ENCODE assay signal across 8 cellular contexts in genomic region chr11:113773416-113774173, GRCh38. TPM values are rescaled to one million over a fixed set of nuclear protein-coding genes. Genes with fewer than 3 reads are reported as not detected.
DNase-seq lines count a peak whose midpoint lies in the region; FAIRE-seq and TF ChIP-seq lines count a peak whose summit lies in the region.

A gene with protein sequence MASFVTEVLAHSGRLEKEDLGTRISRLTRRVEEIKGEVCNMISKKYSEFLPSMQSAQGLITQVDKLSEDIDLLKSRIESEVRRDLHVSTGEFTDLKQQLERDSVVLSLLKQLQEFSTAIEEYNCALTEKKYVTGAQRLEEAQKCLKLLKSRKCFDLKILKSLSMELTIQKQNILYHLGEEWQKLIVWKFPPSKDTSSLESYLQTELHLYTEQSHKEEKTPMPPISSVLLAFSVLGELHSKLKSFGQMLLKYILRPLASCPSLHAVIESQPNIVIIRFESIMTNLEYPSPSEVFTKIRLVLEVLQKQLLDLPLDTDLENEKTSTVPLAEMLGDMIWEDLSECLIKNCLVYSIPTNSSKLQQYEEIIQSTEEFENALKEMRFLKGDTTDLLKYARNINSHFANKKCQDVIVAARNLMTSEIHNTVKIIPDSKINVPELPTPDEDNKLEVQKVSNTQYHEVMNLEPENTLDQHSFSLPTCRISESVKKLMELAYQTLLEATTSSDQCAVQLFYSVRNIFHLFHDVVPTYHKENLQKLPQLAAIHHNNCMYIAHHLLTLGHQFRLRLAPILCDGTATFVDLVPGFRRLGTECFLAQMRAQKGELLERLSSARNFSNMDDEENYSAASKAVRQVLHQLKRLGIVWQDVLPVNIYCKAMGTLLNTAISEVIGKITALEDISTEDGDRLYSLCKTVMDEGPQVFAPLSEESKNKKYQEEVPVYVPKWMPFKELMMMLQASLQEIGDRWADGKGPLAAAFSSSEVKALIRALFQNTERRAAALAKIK (minus strand): TSS chr11:113773692. CDS start chr11:113773666, 26 bp downstream.

- H3K36me3 ChIP-seq in neuronal stem cell (replicated peaks in 1 of 2; ENCODE audit: control insufficient read depth in 2 of 2, insufficient read depth in 2 of 2, low read length in 2 of 2), result peaks cover 6 to 34% of the 10 kb centered on the region in 2 donors

- H3K14ac ChIP-seq in neuronal stem cell (ENCODE audit: low read length), result no peak within 1 kb of the TSS

- H2AK5ac ChIP-seq in neuronal stem cell (ENCODE audit: low read depth, low read length), result no peak within 1 kb of the TSS

- no peak within 1 kb of the TSS for H2BK12ac ChIP-seq in neuronal stem cell (ENCODE audit: low read length)

- peak within 1 kb of the TSS; percentile 96 for H2AFZ ChIP-seq in neuronal stem cell (ENCODE audit: low read length)

- no peak for FAIRE-seq in frontal cortex (lab: Jason Lieb, UNC)

- no peak within 1 kb of the TSS for H2BK5ac ChIP-seq in neuronal stem cell (ENCODE audit: low read length)

- H3K4me1 ChIP-seq in neuronal stem cell (ENCODE audit: control insufficient read depth in 2 of 2, insufficient read depth in 1 of 2, low read depth in 1 of 2, low read length in 2 of 2), result peaks cover 0 to 8% of the 10 kb centered on the region in 2 donors

- peak within 1 kb of the TSS; percentile 94 for H3K9ac ChIP-seq in neuronal stem cell (ENCODE audit: low read depth, low read length, poor library complexity)

- no peak within 1 kb of the TSS for H4K91ac ChIP-seq in neuronal stem cell (ENCODE audit: low read depth, low read length, poor library complexity)

- peak within 1 kb of the TSS; percentile 96 for H3K27ac Mint-ChIP-seq in HFFc6
- H3K27ac Mint-ChIP-seq in activated naive CD4-positive, alpha-beta T cell treated with anti-CD3 and anti-CD28 coated beads for 36 hours, result peak within 1 kb of the TSS; percentile 96

- peaks cover 5% of the 10 kb centered on the region for H3K79me1 ChIP-seq in neuronal stem cell (ENCODE audit: low read depth, low read length)

- peak within 1 kb of the TSS; percentile 100 for H3K4me3 Mint-ChIP-seq in HFFc6
- H3K4me3 Mint-ChIP-seq in activated naive CD4-positive, alpha-beta T cell treated with anti-CD3 and anti-CD28 coated beads for 36 hours, result peak within 1 kb of the TSS; percentile 100

- no peak within 1 kb of the TSS for H3K23ac ChIP-seq in neuronal stem cell (ENCODE audit: low read depth, low read length, poor library complexity)

- H2BK15ac ChIP-seq in neuronal stem cell (ENCODE audit: low read length), result no peak within 1 kb of the TSS

- H3K9me3 Mint-ChIP-seq in HFFc6, result no peaks in the 10 kb centered on the region
- H3K9me3 Mint-ChIP-seq in activated naive CD4-positive, alpha-beta T cell treated with anti-CD3 and anti-CD28 coated beads for 36 hours, result no peaks in the 10 kb centered on the region

- WGBS in neuronal stem cell (ENCODE audit: extremely low coverage in 2 of 2, insufficient read length in 2 of 2, insufficient replicate concordance in 1 of 2), 2 donors, result no CpG with 5 or more reads among the region's 46 CpGs

- intact Hi-C loops in activated naive CD4-positive, alpha-beta T cell treated with anti-CD3 and anti-CD28 coated beads for 36 hours (cut with micrococcal nuclease), result loop anchor here (1.0 to 10.0 kb wide), 8 partner anchors 37 to 1689 kb away; partner anchors contain the start of genes C11orf71, PTS, RBM7 and SDHD

- peaks cover 13% of the 10 kb centered on the region; the same call in 1 of the 2 replicates for H3K36me3 Mint-ChIP-seq in HFFc6 (ENCODE audit: low read depth)
- H3K36me3 Mint-ChIP-seq in activated naive CD4-positive, alpha-beta T cell treated with anti-CD3 and anti-CD28 coated beads for 36 hours (ENCODE audit: low read depth), result peaks cover 13% of the 10 kb centered on the region

- peaks cover 32% of the 10 kb centered on the region for H3K4me1 Mint-ChIP-seq in HFFc6 (ENCODE audit: low read depth)
- peaks cover 19% of the 10 kb centered on the region for H3K4me1 Mint-ChIP-seq in activated naive CD4-positive, alpha-beta T cell treated with anti-CD3 and anti-CD28 coated beads for 36 hours (ENCODE audit: low read depth)

- no peak within 1 kb of the TSS for H3K27ac ChIP-seq in neuronal stem cell (replicated peaks; ENCODE audit: low read length)

- H3K4ac ChIP-seq in neuronal stem cell (ENCODE audit: low read length), result no peak within 1 kb of the TSS

- TF ChIP-seq CTCF in HFFc6 (IDR thresholded peaks at IDR 0.05) (peak; percentile 95), subcutaneous adipose tissue (IDR thresholded peaks at IDR 0.05; ENCODE audit: low read depth) (no peak)

- H3K9me3 ChIP-seq in neuronal stem cell (replicated peaks in 1 of 2; ENCODE audit: control insufficient read depth in 2 of 2, insufficient read depth in 1 of 2, low read depth in 1 of 2, low read length in 2 of 2), result no peaks in the 10 kb centered on the region

- CTCF ChIA-PET in activated naive CD4-positive, alpha-beta T cell treated with anti-CD3 and anti-CD28 coated beads for 36 hours (lab: Charles Lee), result interaction anchor here (0.6 to 1.6 kb wide), 7 partner anchors 10 to 48 kb away, joined by 3 to 5 read pairs (median 3); no protein-coding TSS in a partner anchor

- H3K27me3 Mint-ChIP-seq in HFFc6 (ENCODE audit: insufficient read depth), result peaks cover 6% of the 10 kb centered on the region
- no peaks in the 10 kb centered on the region for H3K27me3 Mint-ChIP-seq in activated naive CD4-positive, alpha-beta T cell treated with anti-CD3 and anti-CD28 coated beads for 36 hours (ENCODE audit: low read depth)

- DNase-seq in HFFc6 (peak; percentile 97), NAMALWA (ENCODE audit: low spot score) (peak; percentile 95), SK-N-DZ (ENCODE audit: low spot score) (peak; percentile 89), frontal cortex (ENCODE audit: low spot score in 2 of 2) (peak; percentile 70 to 82), neuronal stem cell (ENCODE audit: low spot score) (peak; percentile 90)
- peak; percentile 94 for DNase-seq in activated naive CD4-positive, alpha-beta T cell treated with anti-CD3 and anti-CD28 coated beads for 36 hours

- peak within 1 kb of the TSS; percentile 76 for H3K18ac ChIP-seq in neuronal stem cell (ENCODE audit: low read length)

- no peak within 1 kb of the TSS for H4K8ac ChIP-seq in neuronal stem cell (ENCODE audit: low read depth, low read length)

- H2BK120ac ChIP-seq in neuronal stem cell (ENCODE audit: low read depth, low read length), result no peak within 1 kb of the TSS

- H3K4me3 ChIP-seq in GM08714 (ENCODE audit: low read length) (peak within 1 kb of the TSS; percentile 87), neuronal stem cell (ENCODE audit: low read length in 2 of 2) (peak within 1 kb of the TSS; percentile 93 to 99)

- peak within 1 kb of the TSS; percentile 68 for H3K4me2 ChIP-seq in neuronal stem cell (ENCODE audit: insufficient read depth, low read length, poor library complexity, severe bottlenecking)

- peaks cover 0 to 11% (median 0%) of the 10 kb centered on the region in 3 experiments for H3K27me3 ChIP-seq in neuronal stem cell (ENCODE audit: control insufficient read depth in 3 of 3, insufficient read depth in 3 of 3, low read depth in 1 of 3, low read length in 3 of 3)

RNA-seq across cellular contexts. Expression of the gene that starts here (rescaled TPM):
- total RNA-seq in HFFc6 (2021; fragmentation: NEBNext Ultra II Directional; extraction: Animal tissue kit (Norgen Biotek cat#: 25700)), result 10 to 100 TPM; 15.8 to 21.2 (median 18.1) TPM
- polyA plus RNA-seq in SK-N-DZ (2014; cell fraction: cytosol; rRNA removed), result 15.0 and 19.2 TPM in 2 replicates
- 10.6 and 12.9 TPM in 2 replicates for polyA plus RNA-seq in SK-N-DZ (2014; cell fraction: nucleus; rRNA removed)
- total RNA-seq in activated naive CD4-positive, alpha-beta T cell treated with anti-CD3 and anti-CD28 coated beads for 36 hours, result 10 to 100 TPM; 10.7 to 11.6 TPM
- total RNA-seq in frontal cortex, result 12.6 TPM
- 10.7 TPM for polyA plus RNA-seq in neuronal stem cell (2013, experiment 1 of 2)
- polyA plus RNA-seq in neuronal stem cell (2013, experiment 2 of 2), result 10.8 TPM
- total RNA-seq in subcutaneous adipose tissue, result 10 to 100 TPM; 12.6 to 17.4 (median 13.6) TPM
